ENCODE assay signal across 12 cellular contexts in the genomic region with DNA sequence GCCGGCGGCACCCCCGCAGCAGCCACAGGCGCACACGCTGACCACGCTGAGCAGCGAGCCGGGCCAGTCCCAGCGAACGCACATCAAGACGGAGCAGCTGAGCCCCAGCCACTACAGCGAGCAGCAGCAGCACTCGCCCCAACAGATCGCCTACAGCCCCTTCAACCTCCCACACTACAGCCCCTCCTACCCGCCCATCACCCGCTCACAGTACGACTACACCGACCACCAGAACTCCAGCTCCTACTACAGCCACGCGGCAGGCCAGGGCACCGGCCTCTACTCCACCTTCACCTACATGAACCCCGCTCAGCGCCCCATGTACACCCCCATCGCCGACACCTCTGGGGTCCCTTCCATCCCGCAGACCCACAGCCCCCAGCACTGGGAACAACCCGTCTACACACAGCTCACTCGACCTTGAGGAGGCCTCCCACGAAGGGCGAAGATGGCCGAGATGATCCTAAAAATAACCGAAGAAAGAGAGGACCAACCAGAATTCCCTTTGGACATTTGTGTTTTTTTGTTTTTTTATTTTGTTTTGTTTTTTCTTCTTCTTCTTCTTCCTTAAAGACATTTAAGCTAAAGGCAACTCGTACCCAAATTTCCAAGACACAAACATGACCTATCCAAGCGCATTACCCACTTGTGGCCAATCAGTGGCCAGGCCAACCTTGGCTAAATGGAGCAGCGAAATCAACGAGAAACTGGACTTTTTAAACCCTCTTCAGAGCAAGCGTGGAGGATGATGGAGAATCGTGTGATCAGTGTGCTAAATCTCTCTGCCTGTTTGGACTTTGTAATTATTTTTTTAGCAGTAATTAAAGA. TPM values are rescaled to one million over a fixed set of nuclear protein-coding genes. Genes with fewer than 3 reads are reported as not detected.
DNase-seq lines count a peak whose midpoint lies in the region; ATAC-seq and TF ChIP-seq lines count a peak whose summit lies in the region.
"Had no signal": no experiment of that assay in that cellular context is flagged by ENCODE, and none has a peak within 500 bp of the region (broad histone marks: within the 10 kb centered on the region; RNA-seq: fewer than 3 reads in every experiment).

No MANE protein-coding gene starts in this region.

- peak overlapping the region; percentile 77 for H3K23ac ChIP-seq in IMR-90 (ENCODE audit: low read depth, low read length)

- peak overlapping the region; percentile 64 to 69; a peak in 3 of 4 replicates for H4K8ac ChIP-seq in IMR-90 (ENCODE audit: low read depth in 2 of 2, low read length in 2 of 2)

- TF ChIP-seq CTCF in IMR-90 (conservative IDR thresholded peaks at IDR 0.05; ENCODE audit: low read depth, low read length) (no peak), body of pancreas (IDR thresholded peaks at IDR 0.05) (no peak), stomach (IDR thresholded peaks at IDR 0.05) (no peak), tibial artery (IDR thresholded peaks at IDR 0.05) (no peak)

- H3K18ac ChIP-seq in IMR-90 (ENCODE audit: low read depth, low read length), result peak overlapping the region; percentile 88

- TF ChIP-seq EP300 in stomach (IDR thresholded peaks at IDR 0.05), result no peak

- CTCF ChIA-PET in IMR-90 (lab: Yijun Ruan, JAX), result interaction anchor here (0.6 to 1.6 kb wide), 7 partner anchors 13 to 663 kb away, joined by 3 to 6 read pairs (median 3); no protein-coding TSS in a partner anchor

- peak overlapping the region; percentile 50 for H2AK5ac ChIP-seq in IMR-90 (ENCODE audit: low read depth, low read length)

- ATAC-seq in IMR-90 (ENCODE audit: low read depth) (no peak), body of pancreas (no peak), HG02840 (IDR thresholded peaks at IDR 0.05; ENCODE audit: low FRiP score, unreplicated experiment) (no peak)

- peak overlapping the region; percentile 46 for H2BK5ac ChIP-seq in IMR-90 (ENCODE audit: low read depth, low read length, poor library complexity, severe bottlenecking)

- H3K4me3 ChIP-seq in IMR-90 (ENCODE audit: insufficient read depth, low read depth, low read length) (peak overlapping the region; percentile 25; the same call in 1 of the 2 replicates), body of pancreas (peak overlapping the region in 1 of 2 donors; percentile 6), stomach (peak overlapping the region; percentile 53 to 74 (median 66)), tibial artery (no peak overlapping the region)

- peak overlapping the region; percentile 89 for H4K5ac ChIP-seq in IMR-90 (ENCODE audit: low read depth, low read length)

- DNase-seq in IMR-90, result no peak
- DNase-seq in body of pancreas, result peak in 2 of 4 donors; percentile 16 to 26
- peak; percentile 59 for DNase-seq in left kidney (ENCODE audit: low read depth, low spot score)
- no peak for DNase-seq in stomach
- DNase-seq in tibial artery, result no peak
- no peak for DNase-seq in NCI-H1105 (lab: John Stamatoyannopoulos, UW)
- DNase-seq: effector CD4-positive, alpha-beta T cell; EL; KG1; NCI-H2227 treated with DMSO at 0.1 percent for 48 hours; stimulated activated naive CD4-positive, alpha-beta T cell had no signal

- intact Hi-C loops in IMR-90 (cut with micrococcal nuclease), result loop anchor here (5.0 kb wide), 1 partner anchor 308 kb away; no protein-coding TSS in a partner anchor
- intact Hi-C loops in body of pancreas (cut with DNase I), result loop anchor here (10.0 kb wide), 1 partner anchor 411 kb away; no protein-coding TSS in a partner anchor
- intact Hi-C loops in stomach (cut with DNase I; ENCODE audit: low total_unique reads), result no loop called here
- intact Hi-C loops in tibial artery (cut with DNase I; ENCODE audit: low total_unique reads), result no loop called here

- peaks cover 3 to 25% of the 10 kb centered on the region in 2 experiments; a peak in 3 of 4 replicates for H3K79me1 ChIP-seq in IMR-90 (ENCODE audit: low read depth in 1 of 2, low read length in 2 of 2)

- peak overlapping the region; percentile 67 for H3K27ac ChIP-seq in IMR-90 (ENCODE audit: insufficient read depth, low read length)
- peak overlapping the region in 3 of 4 donors; percentile 50 to 96 (median 60) for H3K27ac ChIP-seq in body of pancreas
- H3K27ac ChIP-seq in stomach, result peak overlapping the region; percentile 60 to 90 (median 72)
- no peak overlapping the region for H3K27ac ChIP-seq in tibial artery

- 29% methylated on average over 18 of the region's 38 CpGs; no CpG with 5 or more reads in 1 of the 2 experiments for WGBS in IMR-90 (ENCODE audit: extremely low coverage in 2 of 2, insufficient read length in 1 of 2), 2 experiments
- WGBS in body of pancreas, 2 donors, result 43 to 70% methylated on average over 27 to 36 of the region's 38 CpGs
- WGBS in stomach, 5 donors, result 20 to 47% (median 37%) methylated on average over 29 to 38 of the region's 38 CpGs

- peak overlapping the region; percentile 13; the same call in 1 of the 2 replicates for H3K56ac ChIP-seq in IMR-90 (ENCODE audit: extremely low read depth, insufficient read depth, low read length)

- H3K9ac ChIP-seq in IMR-90 (ENCODE audit: low read depth, low read length), result peak overlapping the region; percentile 54

- H3K36me3 ChIP-seq in IMR-90 (ENCODE audit: control insufficient read depth, insufficient read depth, low read length), result peaks cover 19% of the 10 kb centered on the region
- H3K36me3 ChIP-seq in body of pancreas (replicated peaks in 1 of 2; ENCODE audit: insufficient read depth in 1 of 2, low read depth in 2 of 2), result no peaks in the 10 kb centered on the region
- peaks cover 0 to 6% (median 0%) of the 10 kb centered on the region in 4 donors for H3K36me3 ChIP-seq in stomach
- peaks cover 0 to 20% (median 0%) of the 10 kb centered on the region in 3 donors for H3K36me3 ChIP-seq in tibial artery

- H2BK15ac ChIP-seq in IMR-90 (ENCODE audit: low read depth, low read length), result peak overlapping the region; percentile 42; the same call in 1 of the 3 replicates

- H3K4me2 ChIP-seq in IMR-90 (ENCODE audit: low read depth, low read length), result peak overlapping the region; percentile 84

- H3K4me1 ChIP-seq in IMR-90 (ENCODE audit: control insufficient read depth, insufficient read depth, low read length), result peaks cover 20% of the 10 kb centered on the region
- peaks cover 48% of the 10 kb centered on the region for H3K4me1 ChIP-seq in body of pancreas
- peaks cover 29 to 62% (median 49%) of the 10 kb centered on the region in 4 donors for H3K4me1 ChIP-seq in stomach
- peaks cover 0 to 39% (median 27%) of the 10 kb centered on the region in 4 donors for H3K4me1 ChIP-seq in tibial artery

- dilution Hi-C loops in IMR-90 (cut with HindIII; ENCODE audit: low sequenced_read_pairs, unreplicated experiment), result no loop called here

- H2AK9ac ChIP-seq in IMR-90 (replicated peaks; ENCODE audit: low read depth, low read length, poor library complexity), result peak overlapping the region; percentile 60

- peak overlapping the region; percentile 53 for H3K4ac ChIP-seq in IMR-90 (ENCODE audit: low read depth, low read length)

- peaks cover 8% of the 10 kb centered on the region for H4K20me1 ChIP-seq in IMR-90 (ENCODE audit: insufficient read depth, low read length)

- no peaks in the 10 kb centered on the region for H3K27me3 ChIP-seq in IMR-90 (ENCODE audit: control insufficient read depth, insufficient read depth, low read length)
- H3K27me3 ChIP-seq in body of pancreas, result no peaks in the 10 kb centered on the region
- H3K27me3 ChIP-seq in stomach, result peaks cover 7 to 59% (median 27%) of the 10 kb centered on the region in 3 donors
- peaks cover 0 to 11% of the 10 kb centered on the region in 2 donors for H3K27me3 ChIP-seq in tibial artery

- H2BK20ac ChIP-seq in IMR-90 (ENCODE audit: low read depth, low read length), result no peak overlapping the region

- peaks cover 5% of the 10 kb centered on the region; the same call in 1 of the 2 replicates for H3K9me1 ChIP-seq in IMR-90 (ENCODE audit: insufficient read depth, low read length)

- no peak for TF ChIP-seq RAD21 in IMR-90 (IDR thresholded peaks at IDR 0.05; ENCODE audit: low read length)

- peak overlapping the region; percentile 64 for H2BK120ac ChIP-seq in IMR-90 (ENCODE audit: low read depth, low read length)

- TF ChIP-seq POLR2A in IMR-90 (IDR thresholded peaks at IDR 0.05; ENCODE audit: low read depth, low read length) (no peak), body of pancreas (IDR thresholded peaks at IDR 0.05) (no peak), stomach (IDR thresholded peaks at IDR 0.05) (no peak)

- BruUV-seq in IMR-90 (replicated peaks; lab: Mats Ljungman, UMichigan), result TSS peak; percentile 56

- peak overlapping the region; percentile 64 for H2AFZ ChIP-seq in IMR-90 (replicated peaks; ENCODE audit: low read length, poor library complexity)

- H4K91ac ChIP-seq in IMR-90 (ENCODE audit: insufficient read depth, low read depth, low read length), result peak overlapping the region; percentile 53

- in situ Hi-C loops in IMR-90 (cut with MboI; ENCODE audit: low sequenced_read_pairs), result no loop called here

- H3K9me3 ChIP-seq in IMR-90 (ENCODE audit: control insufficient read depth, insufficient read depth, low read length), result no peaks in the 10 kb centered on the region
- H3K9me3 ChIP-seq in body of pancreas, result no peaks in the 10 kb centered on the region
- no peaks in the 10 kb centered on the region for H3K9me3 ChIP-seq in stomach
- H3K9me3 ChIP-seq in tibial artery, result no peaks in the 10 kb centered on the region

- H3K14ac ChIP-seq in IMR-90 (replicated peaks; ENCODE audit: low read depth, low read length), result peak overlapping the region; percentile 76

- POLR2A ChIA-PET in IMR-90 (lab: Charles Lee; ENCODE audit: unreplicated experiment), result interaction anchor here (0.6 kb wide), 1 partner anchor 125 kb away, joined by 3 read pairs; no protein-coding TSS in a partner anchor

TF ChIP-seq in IMR-90, 13 proteins besides CTCF, POLR2A, EP300 and RAD21:
- no peak for TF ChIP-seq NFE2L2 (IDR thresholded peaks at IDR 0.05; ENCODE audit: low read depth, low read length)
- 0 out of 2 replicates have a peak, but pooled peaks have one; percentile 50 for TF ChIP-seq CHD1 (IDR thresholded peaks at IDR 0.05; ENCODE audit: low read depth, low read length)
- no peak for TF ChIP-seq RFX5 (IDR thresholded peaks at IDR 0.05; ENCODE audit: low read depth, low read length)

RNA-seq across cellular contexts. Expression of a gene that starts 3.4 kb away (rescaled TPM):
- total RNA-seq in IMR-90 (2012; rRNA removed), result 4.1 and 8.3 TPM in 2 replicates
- 12.7 and 17.6 TPM in 2 replicates for polyA plus RNA-seq in IMR-90 (2012; rRNA removed)
- polyA plus RNA-seq in IMR-90 (2012; cell fraction: cytosol; rRNA removed), result 12.5 and 21.1 TPM in 2 replicates
- polyA plus RNA-seq in IMR-90 (2012; cell fraction: nucleus; rRNA removed; ENCODE audit: low replicate concordance), result 31.6 and 43.9 TPM in 2 replicates
- 10 to 100 TPM; 35.8 to 47.5 TPM for total RNA-seq in body of pancreas
- total RNA-seq in stomach, result 10 to 100 TPM in 4 of 5 donors, 1 to 10 TPM in 1; 5.8 to 69.5 (median 34.9) TPM
- 10 to 100 TPM in 2 of 3 donors, 1 to 10 TPM in 1; 7.8 to 15.4 (median 10.5) TPM for polyA plus RNA-seq in stomach

Comparison
In these comparisons a context has a peak if more than half of its experiments do, and no peak if none do; other contexts are left out.
1. H3K27ac ChIP-seq: peak in IMR-90 (single experiment), body of pancreas (3 of 4) and stomach (5 of 5); none in tibial artery (0 of 2).
2. H3K4me3 ChIP-seq: peak in IMR-90 (single experiment) and stomach (4 of 4); none in tibial artery (0 of 2).
3. intact Hi-C loops: an anchor here in IMR-90 (5.0 kb wide) and body of pancreas (10.0 kb wide); none called in stomach and tibial artery.